ENCODE assay signal across 1 cellular context in the genomic region with DNA sequence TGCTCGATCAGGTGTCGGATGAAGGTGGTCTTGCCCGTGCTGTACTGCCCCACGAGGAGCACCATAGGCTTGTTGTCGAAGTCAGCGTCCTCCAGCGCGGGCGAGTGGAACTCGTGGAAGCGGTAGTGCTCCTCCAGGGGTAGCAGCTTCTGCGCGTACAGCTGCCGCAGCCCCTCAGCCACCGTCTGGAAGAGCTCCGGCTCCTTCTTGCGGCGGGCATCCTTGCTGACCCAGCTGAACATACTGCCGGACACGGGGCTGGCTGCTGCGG.
A peak's percentile ranks its signal among the peaks of the same experiment; 100 is the strongest.
TF ChIP-seq lines count a peak whose summit lies in the region.

No MANE protein-coding gene starts in this region.

TF ChIP-seq in K562, 482 proteins besides CTCF, POLR2A, EP300 and RAD21 (continued from another document and continues in another):
- TF ChIP-seq, protein P1, sequence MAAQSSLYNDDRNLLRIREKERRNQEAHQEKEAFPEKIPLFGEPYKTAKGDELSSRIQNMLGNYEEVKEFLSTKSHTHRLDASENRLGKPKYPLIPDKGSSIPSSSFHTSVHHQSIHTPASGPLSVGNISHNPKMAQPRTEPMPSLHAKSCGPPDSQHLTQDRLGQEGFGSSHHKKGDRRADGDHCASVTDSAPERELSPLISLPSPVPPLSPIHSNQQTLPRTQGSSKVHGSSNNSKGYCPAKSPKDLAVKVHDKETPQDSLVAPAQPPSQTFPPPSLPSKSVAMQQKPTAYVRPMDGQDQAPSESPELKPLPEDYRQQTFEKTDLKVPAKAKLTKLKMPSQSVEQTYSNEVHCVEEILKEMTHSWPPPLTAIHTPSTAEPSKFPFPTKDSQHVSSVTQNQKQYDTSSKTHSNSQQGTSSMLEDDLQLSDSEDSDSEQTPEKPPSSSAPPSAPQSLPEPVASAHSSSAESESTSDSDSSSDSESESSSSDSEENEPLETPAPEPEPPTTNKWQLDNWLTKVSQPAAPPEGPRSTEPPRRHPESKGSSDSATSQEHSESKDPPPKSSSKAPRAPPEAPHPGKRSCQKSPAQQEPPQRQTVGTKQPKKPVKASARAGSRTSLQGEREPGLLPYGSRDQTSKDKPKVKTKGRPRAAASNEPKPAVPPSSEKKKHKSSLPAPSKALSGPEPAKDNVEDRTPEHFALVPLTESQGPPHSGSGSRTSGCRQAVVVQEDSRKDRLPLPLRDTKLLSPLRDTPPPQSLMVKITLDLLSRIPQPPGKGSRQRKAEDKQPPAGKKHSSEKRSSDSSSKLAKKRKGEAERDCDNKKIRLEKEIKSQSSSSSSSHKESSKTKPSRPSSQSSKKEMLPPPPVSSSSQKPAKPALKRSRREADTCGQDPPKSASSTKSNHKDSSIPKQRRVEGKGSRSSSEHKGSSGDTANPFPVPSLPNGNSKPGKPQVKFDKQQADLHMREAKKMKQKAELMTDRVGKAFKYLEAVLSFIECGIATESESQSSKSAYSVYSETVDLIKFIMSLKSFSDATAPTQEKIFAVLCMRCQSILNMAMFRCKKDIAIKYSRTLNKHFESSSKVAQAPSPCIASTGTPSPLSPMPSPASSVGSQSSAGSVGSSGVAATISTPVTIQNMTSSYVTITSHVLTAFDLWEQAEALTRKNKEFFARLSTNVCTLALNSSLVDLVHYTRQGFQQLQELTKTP (IDR thresholded peaks at IDR 0.05; ENCODE audit: low read depth in 1 of 2, partially characterized antibody in 2 of 2) = no peak
- TF ChIP-seq, protein P2, sequence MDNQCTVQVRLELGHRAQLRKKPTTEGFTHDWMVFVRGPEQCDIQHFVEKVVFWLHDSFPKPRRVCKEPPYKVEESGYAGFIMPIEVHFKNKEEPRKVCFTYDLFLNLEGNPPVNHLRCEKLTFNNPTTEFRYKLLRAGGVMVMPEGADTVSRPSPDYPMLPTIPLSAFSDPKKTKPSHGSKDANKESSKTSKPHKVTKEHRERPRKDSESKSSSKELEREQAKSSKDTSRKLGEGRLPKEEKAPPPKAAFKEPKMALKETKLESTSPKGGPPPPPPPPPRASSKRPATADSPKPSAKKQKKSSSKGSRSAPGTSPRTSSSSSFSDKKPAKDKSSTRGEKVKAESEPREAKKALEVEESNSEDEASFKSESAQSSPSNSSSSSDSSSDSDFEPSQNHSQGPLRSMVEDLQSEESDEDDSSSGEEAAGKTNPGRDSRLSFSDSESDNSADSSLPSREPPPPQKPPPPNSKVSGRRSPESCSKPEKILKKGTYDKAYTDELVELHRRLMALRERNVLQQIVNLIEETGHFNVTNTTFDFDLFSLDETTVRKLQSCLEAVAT (IDR thresholded peaks at IDR 0.05) = peak in 1 of 2 experiments; percentile 42; a peak in 1 of 4 replicates
- TF ChIP-seq SREBF2 (CRISPR knock-in tag; IDR thresholded peaks at IDR 0.05) (no peak), NCOR1 (IDR thresholded peaks at IDR 0.05) (no peak), FOXK2 (conservative IDR thresholded peaks at IDR 0.05 in 1 of 2, IDR thresholded peaks at IDR 0.05 in 1 of 2; ENCODE audit: low read depth in 2 of 2) (peak in 1 of 2 experiments; percentile 67; a peak in 3 of 4 replicates), GTF2E2 (tag; IDR thresholded peaks at IDR 0.05) (no peak), EP400 (IDR thresholded peaks at IDR 0.05) (no peak), DMBX1 (CRISPR knock-in tag; IDR thresholded peaks at IDR 0.05; ENCODE audit: borderline replicate concordance) (0 out of 2 replicates have a peak, but pooled peaks have one; percentile 8), NFIC (IDR thresholded peaks at IDR 0.05) (no peak), DNMT1 (IDR thresholded peaks at IDR 0.05) (no peak), PHF20 (IDR thresholded peaks at IDR 0.05; ENCODE audit: partially characterized antibody) (peak; percentile 21), EHMT2 (IDR thresholded peaks at IDR 0.05) (no peak), NR2C2 (CRISPR knock-in tag; IDR thresholded peaks at IDR 0.05) (0 out of 2 replicates have a peak, but pooled peaks have one; percentile 4), NR2C2 (tag; IDR thresholded peaks at IDR 0.05) (no peak), NR2F6 (CRISPR knock-in tag; IDR thresholded peaks at IDR 0.05) (no peak), POLR2AphosphoS2 (IDR thresholded peaks at IDR 0.05; ENCODE audit: low read length) (no peak), RAD51 (IDR thresholded peaks at IDR 0.05; ENCODE audit: borderline replicate concordance, low read depth) (no peak), MYC (IDR thresholded peaks at IDR 0.05; ENCODE audit: low read depth, low read length) (no peak), MYC (CRISPR knock-in tag; IDR thresholded peaks at IDR 0.05; ENCODE audit: borderline replicate concordance, low read depth) (peak; percentile 70; the same call in 1 of the 2 replicates), ZBTB17 (CRISPR knock-in tag; IDR thresholded peaks at IDR 0.05) (peak; percentile 44; the same call in 1 of the 2 replicates), TRIM28 (IDR thresholded peaks at IDR 0.05) (no peak), OTX1 (CRISPR knock-in tag; IDR thresholded peaks at IDR 0.05) (peak; percentile 45; the same call in 1 of the 2 replicates), CCAR2 (IDR thresholded peaks at IDR 0.05; ENCODE audit: low read depth, low read length) (no peak), ZNF583 (CRISPR knock-in tag; IDR thresholded peaks at IDR 0.05) (0 out of 2 replicates have a peak, but pooled peaks have one; percentile 65), ZNF165 (CRISPR knock-in tag; IDR thresholded peaks at IDR 0.05; ENCODE audit: borderline replicate concordance) (no peak), PHF8 (IDR thresholded peaks at IDR 0.05; ENCODE audit: borderline replicate concordance, low read length) (peak; percentile 74; the same call in 1 of the 2 replicates), DACH1 (IDR thresholded peaks at IDR 0.05; ENCODE audit: partially characterized antibody) (peak; percentile 7), ZBTB1 (CRISPR knock-in tag; IDR thresholded peaks at IDR 0.05; ENCODE audit: borderline replicate concordance, low read depth) (no peak; the same call in 1 of the 2 replicates), TGIF2 (CRISPR knock-in tag; IDR thresholded peaks at IDR 0.05) (peak; percentile 87; the same call in 1 of the 2 replicates), ZNF589 (CRISPR knock-in tag; IDR thresholded peaks at IDR 0.05; ENCODE audit: low read depth) (no peak), ERF (CRISPR knock-in tag; IDR thresholded peaks at IDR 0.05) (0 out of 2 replicates have a peak, but pooled peaks have one; percentile 45), NR4A1 (CRISPR knock-in tag; IDR thresholded peaks at IDR 0.05) (0 out of 2 replicates have a peak, but pooled peaks have one; percentile 52), NR4A1 (tag; IDR thresholded peaks at IDR 0.05) (no peak), BACH1 (tag; IDR thresholded peaks at IDR 0.05) (no peak), ZNF174 (CRISPR knock-in tag; IDR thresholded peaks at IDR 0.05) (no peak)
- TF ChIP-seq, protein P3, sequence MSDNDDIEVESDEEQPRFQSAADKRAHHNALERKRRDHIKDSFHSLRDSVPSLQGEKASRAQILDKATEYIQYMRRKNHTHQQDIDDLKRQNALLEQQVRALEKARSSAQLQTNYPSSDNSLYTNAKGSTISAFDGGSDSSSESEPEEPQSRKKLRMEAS (CRISPR knock-in tag; IDR thresholded peaks at IDR 0.05) = 0 out of 2 replicates have a peak, but pooled peaks have one; percentile 37
- TF ChIP-seq, protein P4, sequence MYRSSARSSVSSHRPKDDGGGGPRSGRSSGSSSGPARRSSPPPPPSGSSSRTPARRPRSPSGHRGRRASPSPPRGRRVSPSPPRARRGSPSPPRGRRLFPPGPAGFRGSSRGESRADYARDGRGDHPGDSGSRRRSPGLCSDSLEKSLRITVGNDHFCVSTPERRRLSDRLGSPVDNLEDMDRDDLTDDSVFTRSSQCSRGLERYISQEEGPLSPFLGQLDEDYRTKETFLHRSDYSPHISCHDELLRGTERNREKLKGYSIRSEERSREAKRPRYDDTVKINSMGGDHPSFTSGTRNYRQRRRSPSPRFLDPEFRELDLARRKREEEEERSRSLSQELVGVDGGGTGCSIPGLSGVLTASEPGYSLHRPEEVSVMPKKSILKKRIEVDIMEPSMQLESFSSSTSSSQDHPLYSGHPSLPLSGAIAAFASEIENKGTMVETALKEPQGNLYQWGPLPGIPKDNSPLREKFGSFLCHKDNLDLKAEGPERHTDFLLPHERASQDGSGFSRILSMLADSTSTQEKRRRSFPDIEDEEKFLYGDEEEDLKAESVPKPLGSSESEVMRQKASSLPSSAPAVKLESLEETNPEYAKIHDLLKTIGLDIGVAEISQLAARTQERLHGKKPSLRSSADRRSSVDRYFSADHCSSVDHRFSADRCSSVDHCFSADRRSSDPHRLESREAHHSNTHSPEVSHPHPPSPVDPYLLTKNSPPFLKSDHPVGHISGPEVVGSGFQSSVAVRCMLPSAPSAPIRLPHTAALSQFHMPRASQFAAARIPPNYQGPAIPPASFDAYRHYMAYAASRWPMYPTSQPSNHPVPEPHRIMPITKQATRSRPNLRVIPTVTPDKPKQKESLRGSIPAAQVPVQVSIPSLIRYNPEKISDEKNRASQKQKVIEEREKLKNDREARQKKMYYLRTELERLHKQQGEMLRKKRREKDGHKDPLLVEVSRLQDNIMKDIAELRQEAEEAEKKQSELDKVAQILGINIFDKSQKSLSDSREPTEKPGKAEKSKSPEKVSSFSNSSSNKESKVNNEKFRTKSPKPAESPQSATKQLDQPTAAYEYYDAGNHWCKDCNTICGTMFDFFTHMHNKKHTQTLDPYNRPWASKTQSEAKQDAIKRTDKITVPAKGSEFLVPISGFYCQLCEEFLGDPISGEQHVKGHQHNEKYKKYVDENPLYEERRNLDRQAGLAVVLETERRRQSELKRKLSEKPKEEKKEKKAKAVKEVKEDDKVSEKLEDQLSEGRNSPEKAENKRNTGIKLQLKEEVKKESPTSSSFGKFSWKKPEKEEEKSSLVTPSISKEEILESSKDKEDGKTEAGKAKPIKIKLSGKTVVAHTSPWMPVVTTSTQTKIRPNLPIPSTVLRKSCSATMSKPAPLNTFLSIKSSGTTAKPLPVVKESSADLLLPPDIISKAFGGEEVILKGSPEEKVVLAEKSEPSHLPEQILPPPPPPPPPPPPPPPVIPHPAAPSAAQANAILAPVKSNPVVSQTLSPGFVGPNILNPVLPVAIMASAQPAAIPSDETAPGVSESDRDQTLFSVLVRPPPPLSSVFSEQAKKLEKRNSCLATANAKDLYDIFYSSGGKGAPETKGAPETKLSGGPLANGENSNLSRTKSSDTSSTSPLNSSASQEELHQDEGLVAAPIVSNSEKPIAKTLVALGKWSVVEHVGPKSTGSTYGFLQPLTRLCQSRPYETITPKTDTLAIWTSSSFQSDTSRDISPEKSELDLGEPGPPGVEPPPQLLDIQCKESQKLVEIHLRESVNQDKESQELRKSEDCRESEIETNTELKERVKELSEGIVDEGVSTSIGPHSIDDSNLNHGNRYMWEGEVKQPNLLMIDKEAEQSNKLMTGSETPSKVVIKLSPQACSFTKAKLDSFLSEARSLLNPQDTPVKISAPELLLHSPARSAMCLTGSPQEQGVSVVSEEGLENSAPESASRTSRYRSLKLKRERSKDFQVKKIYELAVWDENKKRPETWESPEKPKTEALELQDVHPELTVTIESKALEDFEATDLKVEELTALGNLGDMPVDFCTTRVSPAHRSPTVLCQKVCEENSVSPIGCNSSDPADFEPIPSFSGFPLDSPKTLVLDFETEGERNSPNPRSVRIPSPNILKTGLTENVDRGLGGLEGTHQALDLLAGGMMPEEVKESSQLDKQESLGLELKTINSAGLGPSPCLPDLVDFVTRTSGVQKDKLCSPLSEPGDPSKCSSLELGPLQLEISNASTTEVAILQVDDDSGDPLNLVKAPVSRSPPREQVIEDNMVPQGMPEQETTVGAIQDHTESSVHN (IDR thresholded peaks at IDR 0.05; ENCODE audit: borderline replicate concordance in 1 of 2, low read depth in 1 of 2) = no peak
- TF ChIP-seq, protein P5, sequence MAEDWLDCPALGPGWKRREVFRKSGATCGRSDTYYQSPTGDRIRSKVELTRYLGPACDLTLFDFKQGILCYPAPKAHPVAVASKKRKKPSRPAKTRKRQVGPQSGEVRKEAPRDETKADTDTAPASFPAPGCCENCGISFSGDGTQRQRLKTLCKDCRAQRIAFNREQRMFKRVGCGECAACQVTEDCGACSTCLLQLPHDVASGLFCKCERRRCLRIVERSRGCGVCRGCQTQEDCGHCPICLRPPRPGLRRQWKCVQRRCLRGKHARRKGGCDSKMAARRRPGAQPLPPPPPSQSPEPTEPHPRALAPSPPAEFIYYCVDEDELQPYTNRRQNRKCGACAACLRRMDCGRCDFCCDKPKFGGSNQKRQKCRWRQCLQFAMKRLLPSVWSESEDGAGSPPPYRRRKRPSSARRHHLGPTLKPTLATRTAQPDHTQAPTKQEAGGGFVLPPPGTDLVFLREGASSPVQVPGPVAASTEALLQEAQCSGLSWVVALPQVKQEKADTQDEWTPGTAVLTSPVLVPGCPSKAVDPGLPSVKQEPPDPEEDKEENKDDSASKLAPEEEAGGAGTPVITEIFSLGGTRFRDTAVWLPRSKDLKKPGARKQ (CRISPR knock-in tag; IDR thresholded peaks at IDR 0.05) = no peak
- TF ChIP-seq, protein P6, sequence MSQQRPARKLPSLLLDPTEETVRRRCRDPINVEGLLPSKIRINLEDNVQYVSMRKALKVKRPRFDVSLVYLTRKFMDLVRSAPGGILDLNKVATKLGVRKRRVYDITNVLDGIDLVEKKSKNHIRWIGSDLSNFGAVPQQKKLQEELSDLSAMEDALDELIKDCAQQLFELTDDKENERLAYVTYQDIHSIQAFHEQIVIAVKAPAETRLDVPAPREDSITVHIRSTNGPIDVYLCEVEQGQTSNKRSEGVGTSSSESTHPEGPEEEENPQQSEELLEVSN (IDR thresholded peaks at IDR 0.05; ENCODE audit: borderline replicate concordance in 1 of 2, extremely low read depth in 1 of 2, insufficient read depth in 1 of 2, insufficient read length in 1 of 2, low read depth in 1 of 2, low read length in 1 of 2, poor library complexity in 1 of 2, severe bottlenecking in 1 of 2) = peak in 1 of 2 experiments; percentile 49
- TF ChIP-seq, protein P7, sequence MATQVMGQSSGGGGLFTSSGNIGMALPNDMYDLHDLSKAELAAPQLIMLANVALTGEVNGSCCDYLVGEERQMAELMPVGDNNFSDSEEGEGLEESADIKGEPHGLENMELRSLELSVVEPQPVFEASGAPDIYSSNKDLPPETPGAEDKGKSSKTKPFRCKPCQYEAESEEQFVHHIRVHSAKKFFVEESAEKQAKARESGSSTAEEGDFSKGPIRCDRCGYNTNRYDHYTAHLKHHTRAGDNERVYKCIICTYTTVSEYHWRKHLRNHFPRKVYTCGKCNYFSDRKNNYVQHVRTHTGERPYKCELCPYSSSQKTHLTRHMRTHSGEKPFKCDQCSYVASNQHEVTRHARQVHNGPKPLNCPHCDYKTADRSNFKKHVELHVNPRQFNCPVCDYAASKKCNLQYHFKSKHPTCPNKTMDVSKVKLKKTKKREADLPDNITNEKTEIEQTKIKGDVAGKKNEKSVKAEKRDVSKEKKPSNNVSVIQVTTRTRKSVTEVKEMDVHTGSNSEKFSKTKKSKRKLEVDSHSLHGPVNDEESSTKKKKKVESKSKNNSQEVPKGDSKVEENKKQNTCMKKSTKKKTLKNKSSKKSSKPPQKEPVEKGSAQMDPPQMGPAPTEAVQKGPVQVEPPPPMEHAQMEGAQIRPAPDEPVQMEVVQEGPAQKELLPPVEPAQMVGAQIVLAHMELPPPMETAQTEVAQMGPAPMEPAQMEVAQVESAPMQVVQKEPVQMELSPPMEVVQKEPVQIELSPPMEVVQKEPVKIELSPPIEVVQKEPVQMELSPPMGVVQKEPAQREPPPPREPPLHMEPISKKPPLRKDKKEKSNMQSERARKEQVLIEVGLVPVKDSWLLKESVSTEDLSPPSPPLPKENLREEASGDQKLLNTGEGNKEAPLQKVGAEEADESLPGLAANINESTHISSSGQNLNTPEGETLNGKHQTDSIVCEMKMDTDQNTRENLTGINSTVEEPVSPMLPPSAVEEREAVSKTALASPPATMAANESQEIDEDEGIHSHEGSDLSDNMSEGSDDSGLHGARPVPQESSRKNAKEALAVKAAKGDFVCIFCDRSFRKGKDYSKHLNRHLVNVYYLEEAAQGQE (CRISPR knock-in tag; IDR thresholded peaks at IDR 0.05; ENCODE audit: low read depth) = 0 out of 2 replicates have a peak, but pooled peaks have one; percentile 64
